1 cellular context compared by ENCODE assay signal in the genomic region with DNA sequence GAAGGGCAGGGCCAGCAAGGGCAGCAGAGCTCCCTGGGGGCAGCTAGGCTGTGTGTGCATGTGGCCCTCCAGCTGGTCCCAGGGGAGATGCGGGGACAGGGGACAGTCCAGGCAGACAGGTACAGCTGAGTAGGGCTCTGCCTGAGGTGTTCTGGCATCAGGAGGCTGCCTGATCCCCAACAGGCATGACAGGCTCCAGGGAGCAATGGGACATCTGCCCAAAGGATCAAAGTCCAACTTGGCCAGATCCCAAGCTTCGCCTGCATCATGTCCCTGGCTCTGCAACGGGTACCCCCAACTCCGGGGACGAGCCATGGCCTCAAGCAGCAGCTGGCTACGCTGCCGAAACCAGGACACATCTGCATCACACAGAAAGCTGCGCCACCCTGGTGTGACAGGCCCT.
TF ChIP-seq lines count a peak whose summit lies in the region.

No MANE protein-coding gene starts in this region.

TF ChIP-seq in WTC11, 78 proteins besides CTCF, POLR2A, EP300 and RAD21 (continued from another document):
- TF ChIP-seq, protein P1, sequence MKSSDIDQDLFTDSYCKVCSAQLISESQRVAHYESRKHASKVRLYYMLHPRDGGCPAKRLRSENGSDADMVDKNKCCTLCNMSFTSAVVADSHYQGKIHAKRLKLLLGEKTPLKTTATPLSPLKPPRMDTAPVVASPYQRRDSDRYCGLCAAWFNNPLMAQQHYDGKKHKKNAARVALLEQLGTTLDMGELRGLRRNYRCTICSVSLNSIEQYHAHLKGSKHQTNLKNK (CRISPR knock-in tag; IDR thresholded peaks at IDR 0.05): no peak
- TF ChIP-seq, protein P2, sequence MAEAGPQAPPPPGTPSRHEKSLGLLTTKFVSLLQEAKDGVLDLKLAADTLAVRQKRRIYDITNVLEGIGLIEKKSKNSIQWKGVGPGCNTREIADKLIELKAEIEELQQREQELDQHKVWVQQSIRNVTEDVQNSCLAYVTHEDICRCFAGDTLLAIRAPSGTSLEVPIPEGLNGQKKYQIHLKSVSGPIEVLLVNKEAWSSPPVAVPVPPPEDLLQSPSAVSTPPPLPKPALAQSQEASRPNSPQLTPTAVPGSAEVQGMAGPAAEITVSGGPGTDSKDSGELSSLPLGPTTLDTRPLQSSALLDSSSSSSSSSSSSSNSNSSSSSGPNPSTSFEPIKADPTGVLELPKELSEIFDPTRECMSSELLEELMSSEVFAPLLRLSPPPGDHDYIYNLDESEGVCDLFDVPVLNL (CRISPR knock-in tag; IDR thresholded peaks at IDR 0.05; ENCODE audit: borderline replicate concordance, low read depth): no peak
